Comparison of ENCODE assay signal across 10 cellular contexts in the genomic region with DNA sequence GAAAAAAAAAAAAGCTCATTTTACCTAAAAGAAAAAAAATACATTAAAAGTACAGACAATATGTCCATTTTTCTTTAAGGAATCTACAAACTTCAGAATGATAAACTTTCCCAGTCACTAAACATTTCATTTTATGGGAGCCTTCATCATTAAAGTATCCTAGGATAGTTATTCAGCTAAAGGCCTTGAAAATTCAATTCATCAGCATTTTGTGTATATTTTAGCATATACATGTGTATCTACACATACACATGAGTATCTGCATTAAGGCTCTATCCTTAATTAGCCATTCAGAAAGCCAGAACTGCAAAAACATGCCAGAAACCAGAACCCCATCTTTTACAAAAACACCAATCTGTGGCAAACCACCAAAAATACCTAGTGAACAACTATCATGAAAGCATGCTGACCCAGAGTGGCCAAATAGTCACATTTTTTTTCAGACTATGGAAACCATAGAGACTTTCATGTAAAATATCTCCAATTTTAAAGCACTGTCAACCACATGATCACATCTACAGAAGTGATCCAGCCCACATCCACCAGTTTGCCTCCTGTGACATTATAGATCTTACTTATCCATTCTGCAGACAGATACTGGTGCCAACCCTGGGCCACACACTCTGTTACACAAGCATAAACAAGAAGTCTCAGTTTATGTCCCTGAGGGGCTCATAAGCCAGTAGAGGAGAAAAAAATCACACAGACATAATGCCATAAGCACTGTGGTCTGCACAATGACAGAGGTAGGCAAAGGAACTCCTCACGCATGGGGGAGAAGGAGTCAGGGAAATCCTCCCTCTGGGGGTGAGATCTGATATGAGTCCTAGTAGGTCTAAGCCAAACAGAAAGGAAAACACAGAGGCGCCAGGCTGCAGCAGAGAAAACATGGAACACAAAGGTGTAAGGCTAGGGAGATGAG.
A peak's percentile ranks its signal among the peaks of the same experiment; 100 is the strongest.
DNase-seq lines count a peak whose midpoint lies in the region; ATAC-seq, FAIRE-seq and TF ChIP-seq lines count a peak whose summit lies in the region.
"Had no signal": no experiment of that assay in that cellular context is flagged by ENCODE, and none has a peak within 500 bp of the region (broad histone marks: within the 10 kb centered on the region; RNA-seq: fewer than 3 reads in every experiment).

No MANE protein-coding gene starts in this region.

- POLR2A ChIA-PET in activated CD4-positive, alpha-beta memory T cell treated with anti-CD3 and anti-CD28 coated beads for 36 hours (lab: Charles Lee), result interaction anchor here (0.7 to 2.9 kb wide), 2 partner anchors 12 to 25 kb away, joined by 3 to 17 read pairs; no protein-coding TSS in a partner anchor

- peak overlapping the region; percentile 4 for H3K27ac Mint-ChIP-seq in activated CD4-positive, alpha-beta memory T cell treated with anti-CD3 and anti-CD28 coated beads for 36 hours

- H3K4me1 Mint-ChIP-seq in activated CD4-positive, alpha-beta memory T cell treated with anti-CD3 and anti-CD28 coated beads for 36 hours (ENCODE audit: low read depth), result peaks cover 64% of the 10 kb centered on the region

- H3K36me3 Mint-ChIP-seq in activated CD4-positive, alpha-beta memory T cell treated with anti-CD3 and anti-CD28 coated beads for 36 hours, result no peaks in the 10 kb centered on the region

- H3K4me1 ChIP-seq in pancreas, result peaks cover 0 to 17% (median 11%) of the 10 kb centered on the region in 3 donors
- peaks cover 5 to 7% of the 10 kb centered on the region in 2 donors for H3K4me1 ChIP-seq in uterus

- H3K9me3 ChIP-seq in pancreas (no peaks in the 10 kb centered on the region), uterus (no peaks in the 10 kb centered on the region)

- CTCF ChIA-PET in activated CD4-positive, alpha-beta memory T cell treated with anti-CD3 and anti-CD28 coated beads for 36 hours (lab: Charles Lee), result interaction anchor here (2.9 kb wide), 1 partner anchor 11 kb away, joined by 15 read pairs; no protein-coding TSS in a partner anchor

- H3K4me3 ChIP-seq in pancreas (no peak overlapping the region), uterus (no peak overlapping the region), lower leg skin (ENCODE audit: low read depth, poor library complexity, severe bottlenecking) (no peak overlapping the region)

- H3K9me3 Mint-ChIP-seq in activated CD4-positive, alpha-beta memory T cell treated with anti-CD3 and anti-CD28 coated beads for 36 hours, result no peaks in the 10 kb centered on the region
- H3K9me3 Mint-ChIP-seq: neural crest cell had no signal

- DNase-seq in NCI-H82 (lab: John Stamatoyannopoulos, UW), result peak; percentile 46
- DNase-seq in NCI-H82 treated with DMSO at 0.1 percent for 48 hours (lab: John Stamatoyannopoulos, UW; ENCODE audit: unreplicated experiment), result no peak
- DNase-seq in activated CD4-positive, alpha-beta memory T cell treated with anti-CD3 and anti-CD28 coated beads for 36 hours, result peak; percentile 31
- DNase-seq in pancreas, result no peak
- DNase-seq in uterus, result no peak
- DNase-seq in lower leg skin (ENCODE audit: low spot score in 2 of 2), result no peak
- no peak for DNase-seq in putamen (ENCODE audit: low spot score)
- DNase-seq: NCI-H446 had no signal

- no peaks in the 10 kb centered on the region for H3K27me3 Mint-ChIP-seq in activated CD4-positive, alpha-beta memory T cell treated with anti-CD3 and anti-CD28 coated beads for 36 hours

- H3K36me3 ChIP-seq in pancreas (no peaks in the 10 kb centered on the region), uterus (no peaks in the 10 kb centered on the region)

- WGBS in pancreas, 2 donors, result 44 to 45% methylated on average over 2 of the region's 2 CpGs
- 79 to 80% methylated on average over 2 of the region's 2 CpGs for WGBS in lower leg skin, 2 donors

- no peak overlapping the region for H3K4me3 Mint-ChIP-seq in activated CD4-positive, alpha-beta memory T cell treated with anti-CD3 and anti-CD28 coated beads for 36 hours
- H3K4me3 Mint-ChIP-seq: neural crest cell had no signal

- H3K27me3 ChIP-seq in pancreas (no peaks in the 10 kb centered on the region), uterus (no peaks in the 10 kb centered on the region)

- H3K27ac ChIP-seq in pancreas (no peak overlapping the region), uterus (no peak overlapping the region)

- TF ChIP-seq POLR2A in uterus (IDR thresholded peaks at IDR 0.05) (no peak), lower leg skin (IDR thresholded peaks at IDR 0.05) (no peak)

- no peak for TF ChIP-seq CTCF in pancreas (IDR thresholded peaks at IDR 0.05)
- TF ChIP-seq CTCF in uterus (IDR thresholded peaks at IDR 0.05), result no peak
- no peak for TF ChIP-seq CTCF in lower leg skin (IDR thresholded peaks at IDR 0.05)

- ATAC-seq in HG02981 (IDR thresholded peaks at IDR 0.05; ENCODE audit: unreplicated experiment) (peak; percentile 55), pancreas (peak in 3 of 4 donors; percentile 57 to 74 (median 63))

- FAIRE-seq in pancreas (lab: Jason Lieb, UNC), result no peak

- intact Hi-C loops in activated CD4-positive, alpha-beta memory T cell treated with anti-CD3 and anti-CD28 coated beads for 36 hours (cut with micrococcal nuclease), result loop anchor here (5.0 kb wide), 1 partner anchor 177 kb away; no protein-coding TSS in a partner anchor
- intact Hi-C loops in pancreas (cut with DNase I) (no loop called here), uterus (cut with DNase I; ENCODE audit: low total_unique reads) (no loop called here), lower leg skin (cut with DNase I; ENCODE audit: low total_unique reads) (no loop called here)

Comparison
In these comparisons a context has a peak if more than half of its experiments do, and no peak if none do; other contexts are left out.
1. DNase-seq: peak in NCI-H82 (single experiment) and activated CD4-positive, alpha-beta memory T cell treated with anti-CD3 and anti-CD28 coated beads for 36 hours (single experiment); none in NCI-H82 treated with DMSO at 0.1 percent for 48 hours (single experiment), pancreas (0 of 6), uterus (0 of 2), lower leg skin (0 of 2) and putamen (single experiment).